In the genomic region with DNA sequence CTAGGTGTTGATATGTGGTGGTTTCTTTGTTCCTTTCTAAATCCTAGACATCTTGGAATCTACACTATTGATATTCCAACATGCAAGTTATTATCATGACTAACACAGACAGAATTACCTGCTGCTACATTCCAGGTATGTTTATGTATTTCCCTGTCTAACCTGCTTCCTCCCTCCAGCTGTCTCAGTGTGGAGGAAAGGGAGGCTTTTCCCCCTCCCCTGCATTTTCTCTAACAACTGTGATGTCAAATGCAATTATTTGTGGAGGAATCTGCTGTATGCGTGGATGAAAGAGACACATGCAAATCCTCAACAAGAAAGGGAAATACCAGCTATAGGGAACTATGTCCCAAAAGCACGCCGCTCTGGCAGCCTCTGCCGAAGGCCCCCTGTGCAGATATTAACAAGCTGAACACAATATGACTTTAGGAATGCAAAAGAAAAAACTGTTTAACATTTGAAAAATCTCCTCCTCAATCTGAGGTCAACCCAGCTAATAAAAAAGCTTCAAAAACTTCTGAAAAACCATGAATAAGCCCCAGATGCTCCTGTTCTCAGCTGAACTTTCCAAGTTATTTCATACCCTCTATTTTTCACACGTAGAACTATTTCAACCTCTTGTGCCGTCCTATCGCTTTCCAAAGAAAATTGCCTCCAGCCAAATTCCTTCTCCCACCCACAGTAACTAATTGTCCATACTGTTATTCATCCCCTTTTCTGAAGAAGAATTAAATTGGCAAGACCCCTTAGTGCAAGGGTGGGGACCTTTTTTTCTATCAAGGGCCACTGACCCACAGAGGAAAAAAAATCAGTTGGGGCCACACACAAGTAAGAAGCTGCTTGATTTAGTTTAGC, we compare ENCODE assay signal across 20 cellular contexts.
DNase-seq lines count a peak whose midpoint lies in the region; ATAC-seq and TF ChIP-seq lines count a peak whose summit lies in the region.
"Had no signal": no experiment of that assay in that cellular context is flagged by ENCODE, and none has a peak within 500 bp of the region (broad histone marks: within the 10 kb centered on the region; RNA-seq: fewer than 3 reads in every experiment).

No MANE protein-coding gene starts in this region.

- H3K36me3 ChIP-seq in A673 (ENCODE audit: insufficient read depth, low read length, poor library complexity, severe bottlenecking): no peaks in the 10 kb centered on the region
- no peaks in the 10 kb centered on the region for H3K36me3 ChIP-seq in RWPE2 (ENCODE audit: low read depth)
- H3K36me3 ChIP-seq in endodermal cell (ENCODE audit: control insufficient read depth, insufficient read depth, low read length): no peaks in the 10 kb centered on the region
- no peaks in the 10 kb centered on the region for H3K36me3 ChIP-seq in thyroid gland
- H3K36me3 ChIP-seq: BLaER1, stomach, upper lobe of right lung had no signal

- POLR2A ChIA-PET in A673 (lab: Charles Lee; ENCODE audit: low non-redundant PET): no interaction called here

- H3K9me3 Mint-ChIP-seq in endodermal cell (no peaks in the 10 kb centered on the region), mesothelial cell of epicardium (no peaks in the 10 kb centered on the region)
- H3K9me3 Mint-ChIP-seq: naive B cell had no signal

- H3K27ac Mint-ChIP-seq in endodermal cell: peak overlapping the region; percentile 41
- H3K27ac Mint-ChIP-seq in mesothelial cell of epicardium: peak overlapping the region; percentile 94
- H3K27ac Mint-ChIP-seq: naive B cell had no signal

- CTCF ChIA-PET in A673 (lab: Charles Lee): interaction anchor here (0.7 kb wide), 1 partner anchor 30 kb away, joined by 3 read pairs; no protein-coding TSS in a partner anchor

- BruUV-seq in A673 (replicated peaks; lab: Mats Ljungman, UMichigan): no TSS peak

- H3K4me1 Mint-ChIP-seq in endodermal cell (peaks cover 28% of the 10 kb centered on the region), mesothelial cell of epicardium (peaks cover 53% of the 10 kb centered on the region)
- H3K4me1 Mint-ChIP-seq: naive B cell had no signal

- H3K9ac ChIP-seq in endodermal cell (ENCODE audit: extremely low read depth, low read length, poor library complexity, severe bottlenecking): no peak overlapping the region
- H3K9ac ChIP-seq: BLaER1 had no signal

- peak; percentile 85 for ATAC-seq in RWPE2 (ENCODE audit: low read depth)
- ATAC-seq in GM21367 (IDR thresholded peaks at IDR 0.05; ENCODE audit: unreplicated experiment): no peak
- no peak for ATAC-seq in left lobe of liver

- H3K36me3 Mint-ChIP-seq in endodermal cell (ENCODE audit: low read depth): no peaks in the 10 kb centered on the region
- H3K36me3 Mint-ChIP-seq in mesothelial cell of epicardium: peaks cover 3% of the 10 kb centered on the region
- H3K36me3 Mint-ChIP-seq: naive B cell had no signal

- H3K27ac ChIP-seq in A673 (ENCODE audit: low read depth, low read length, poor library complexity, severe bottlenecking): no peak overlapping the region
- peak overlapping the region; percentile 95 for H3K27ac ChIP-seq in RWPE2 (ENCODE audit: poor library complexity, severe bottlenecking)
- peak overlapping the region; percentile 87 for H3K27ac ChIP-seq in endodermal cell (ENCODE audit: low read depth, low read length)
- H3K27ac ChIP-seq in thyroid gland: no peak overlapping the region
- H3K27ac ChIP-seq: BLaER1, stomach, upper lobe of right lung had no signal

- no peaks in the 10 kb centered on the region for H3K27me3 Mint-ChIP-seq in endodermal cell (ENCODE audit: insufficient read depth)
- H3K27me3 Mint-ChIP-seq in mesothelial cell of epicardium (ENCODE audit: low read depth): no peaks in the 10 kb centered on the region
- H3K27me3 Mint-ChIP-seq: naive B cell had no signal

- H3K9me3 ChIP-seq in A673 (ENCODE audit: low read depth, low read length, poor library complexity, severe bottlenecking): no peaks in the 10 kb centered on the region
- no peaks in the 10 kb centered on the region for H3K9me3 ChIP-seq in RWPE2 (ENCODE audit: severe bottlenecking)
- no peaks in the 10 kb centered on the region for H3K9me3 ChIP-seq in endodermal cell (ENCODE audit: control insufficient read depth, low read length)
- no peaks in the 10 kb centered on the region for H3K9me3 ChIP-seq in thyroid gland
- H3K9me3 ChIP-seq: BLaER1, stomach, upper lobe of right lung had no signal

- H3K27me3 ChIP-seq in A673 (replicated peaks; ENCODE audit: insufficient read depth, low read depth, low read length, poor library complexity) (no peaks in the 10 kb centered on the region), RWPE2 (ENCODE audit: insufficient read depth, poor library complexity, severe bottlenecking) (no peaks in the 10 kb centered on the region), endodermal cell (ENCODE audit: control insufficient read depth, insufficient read depth, low read length, poor library complexity, severe bottlenecking) (no peaks in the 10 kb centered on the region), thyroid gland (no peaks in the 10 kb centered on the region)
- H3K27me3 ChIP-seq: stomach, upper lobe of right lung had no signal

- no peak for TF ChIP-seq CTCF in A673 (conservative IDR thresholded peaks at IDR 0.05; ENCODE audit: low read depth, low read length)
- TF ChIP-seq CTCF in RWPE2 (IDR thresholded peaks at IDR 0.05; ENCODE audit: poor library complexity, severe bottlenecking): no peak
- TF ChIP-seq CTCF in endodermal cell (conservative IDR thresholded peaks at IDR 0.05): no peak
- no peak for TF ChIP-seq CTCF in mesothelial cell of epicardium (IDR thresholded peaks at IDR 0.05; ENCODE audit: unreplicated experiment)
- TF ChIP-seq CTCF in thyroid gland (IDR thresholded peaks at IDR 0.05): no peak

- WGBS in endodermal cell (ENCODE audit: insufficient coverage in 1 of 2, insufficient read length in 1 of 2), 2 experiments: 49% methylated on average over 7 of the region's 7 CpGs; no CpG with 5 or more reads in 1 of the 2 experiments
- 85 to 94% methylated on average over 7 of the region's 7 CpGs for WGBS in thyroid gland, 2 donors

- intact Hi-C loops in A673 (cut with micrococcal nuclease; ENCODE audit: unreplicated experiment) (no loop called here), thyroid gland (cut with DNase I) (no loop called here)

- H3K4me3 Mint-ChIP-seq in endodermal cell: no peak overlapping the region
- H3K4me3 Mint-ChIP-seq in mesothelial cell of epicardium: peak overlapping the region; percentile 1
- H3K4me3 Mint-ChIP-seq: naive B cell had no signal

- peak; percentile 40 for DNase-seq in A673 (ENCODE audit: low spot score)
- no peak for DNase-seq in RWPE2 (ENCODE audit: low spot score)
- DNase-seq in endodermal cell: peak; percentile 49
- DNase-seq in mesothelial cell of epicardium (ENCODE audit: low spot score in 2 of 2, unreplicated experiment in 2 of 2): no peak
- no peak for DNase-seq in activated T-cell treated with anti-CD3 and anti-CD28 coated beads, Interleukin-2, amount 50 U/mL, for 48 hours
- no peak for DNase-seq in left lobe of liver (ENCODE audit: low spot score)
- no peak for DNase-seq in thyroid gland
- DNase-seq: 8988T; activated CD4-positive, alpha-beta T cell treated with anti-CD3 and anti-CD28 coated beads for 4 hours; central memory CD4-positive, alpha-beta T cell; effector CD4-positive, alpha-beta T cell; IMR-90; naive B cell; NCI-H1694; small intestine; stimulated activated CD4-positive, alpha-beta T cell treated with anti-CD3 and anti-CD28 coated beads, Interleukin-4, amount 100 ng/mL, for 1 hour; stomach; upper lobe of right lung had no signal

- H3K4me1 ChIP-seq in A673 (ENCODE audit: insufficient read depth, low read length, poor library complexity, severe bottlenecking): peaks cover 10% of the 10 kb centered on the region
- H3K4me1 ChIP-seq in RWPE2 (ENCODE audit: insufficient read depth, poor library complexity, severe bottlenecking): peaks cover 13% of the 10 kb centered on the region
- no peaks in the 10 kb centered on the region for H3K4me1 ChIP-seq in endodermal cell (ENCODE audit: control insufficient read depth, insufficient read depth, low read length)
- H3K4me1 ChIP-seq in thyroid gland: no peaks in the 10 kb centered on the region
- H3K4me1 ChIP-seq: BLaER1, stomach, upper lobe of right lung had no signal

- TF ChIP-seq POLR2A in thyroid gland (IDR thresholded peaks at IDR 0.05): no peak

- H3K4me3 ChIP-seq in A673 (ENCODE audit: low read depth, low read length, poor library complexity, severe bottlenecking) (no peak overlapping the region), RWPE2 (ENCODE audit: severe bottlenecking) (no peak overlapping the region), endodermal cell (ENCODE audit: low read length) (no peak overlapping the region), thyroid gland (replicated peaks in 1 of 3) (no peak overlapping the region)
- H3K4me3 ChIP-seq: BLaER1, stomach, upper lobe of right lung had no signal

Comparison
In these comparisons a context has a peak if more than half of its experiments do, and no peak if none do; other contexts are left out.
1. DNase-seq: peak in A673 (single experiment) and endodermal cell (single experiment); none in RWPE2 (single experiment), mesothelial cell of epicardium (0 of 2), activated T-cell treated with anti-CD3 and anti-CD28 coated beads, Interleukin-2, amount 50 U/mL, for 48 hours (0 of 2), left lobe of liver (single experiment) and thyroid gland (0 of 2).
2. H3K27ac ChIP-seq: peak in RWPE2 (single experiment) and endodermal cell (single experiment); none in A673 (single experiment) and thyroid gland (0 of 3).